Comparison of ENCODE assay signal across 12 cellular contexts in genomic region chr2:237235383-237236095, GRCh38.
DNase-seq lines count a peak whose midpoint lies in the region; ATAC-seq and TF ChIP-seq lines count a peak whose summit lies in the region.
"Had no signal": no experiment of that assay in that cellular context is flagged by ENCODE, and none has a peak within 500 bp of the region (broad histone marks: within the 10 kb centered on the region; RNA-seq: fewer than 3 reads in every experiment).

No MANE protein-coding gene starts in this region.

- H3K4me1 Mint-ChIP-seq in naive thymus-derived CD4-positive, alpha-beta T cell: no peaks in the 10 kb centered on the region
- H3K4me1 Mint-ChIP-seq: activated B cell treated with CpG ODN at 0.5 μM for 24 hours had no signal

- H3K36me3 ChIP-seq in ACC112 (ENCODE audit: insufficient read depth, low read length) (no peaks in the 10 kb centered on the region), PC-3 (ENCODE audit: low read depth, low read length) (no peaks in the 10 kb centered on the region), ovary (no peaks in the 10 kb centered on the region)
- no peaks in the 10 kb centered on the region for H3K36me3 ChIP-seq in naive thymus-derived CD4-positive, alpha-beta T cell (ENCODE audit: control insufficient read depth in 2 of 3, insufficient read depth in 3 of 3, low read length in 3 of 3)
- H3K36me3 ChIP-seq: BLaER1 treated with 17β-estradiol and CSF1 and Interleukin-3, amounts not matched to agents 10 nM and 100 nM had no signal

- H3K27me3 ChIP-seq in ACC112 (ENCODE audit: insufficient read depth, low read length) (no peaks in the 10 kb centered on the region), PC-3 (ENCODE audit: low read length) (no peaks in the 10 kb centered on the region), ovary (no peaks in the 10 kb centered on the region)
- no peaks in the 10 kb centered on the region for H3K27me3 ChIP-seq in naive thymus-derived CD4-positive, alpha-beta T cell (ENCODE audit: control insufficient read depth in 2 of 2, insufficient read depth in 2 of 2, low read length in 2 of 2)
- H3K27me3 ChIP-seq: BLaER1 treated with 17β-estradiol and CSF1 and Interleukin-3, amounts not matched to agents 10 nM and 100 nM had no signal

- H3K27ac ChIP-seq in ACC112 (ENCODE audit: low read depth, low read length) (peak overlapping the region; percentile 96), PC-3 (ENCODE audit: low read length) (peak overlapping the region; percentile 82), ovary (peak overlapping the region in 1 of 2 donors; percentile 49)
- no peak overlapping the region for H3K27ac ChIP-seq in naive thymus-derived CD4-positive, alpha-beta T cell (ENCODE audit: low read depth, low read length)
- H3K27ac ChIP-seq: BLaER1 treated with 17β-estradiol and CSF1 and Interleukin-3, amounts not matched to agents 10 nM and 100 nM had no signal

- CTCF ChIA-PET in PC-3 (lab: Charles Lee): no interaction called here
- CTCF ChIA-PET in naive thymus-derived CD4-positive, alpha-beta T cell (lab: Charles Lee): no interaction called here

- H3K79me2 ChIP-seq in ACC112 (ENCODE audit: control insufficient read depth, insufficient read depth, low read length, unreplicated experiment): no peaks in the 10 kb centered on the region
- H3K79me2 ChIP-seq in PC-3 (ENCODE audit: low read length): no peaks in the 10 kb centered on the region

- peaks cover 0 to 11% (median 3%) of the 10 kb centered on the region in 11 donors for H3K9me3 Mint-ChIP-seq in naive thymus-derived CD4-positive, alpha-beta T cell
- H3K9me3 Mint-ChIP-seq: activated B cell treated with CpG ODN at 0.5 μM for 24 hours had no signal

- peak overlapping the region; percentile 30 for H3K9ac ChIP-seq in PC-3 (ENCODE audit: low read length)
- H3K9ac ChIP-seq: BLaER1 treated with 17β-estradiol and CSF1 and Interleukin-3, amounts not matched to agents 10 nM and 100 nM had no signal

- H3K4me1 ChIP-seq in ACC112 (ENCODE audit: control insufficient read depth, insufficient read depth, low read length, unreplicated experiment): peaks cover 30% of the 10 kb centered on the region
- peaks cover 20% of the 10 kb centered on the region for H3K4me1 ChIP-seq in PC-3 (ENCODE audit: insufficient read depth, low read length)
- peaks cover 20% of the 10 kb centered on the region for H3K4me1 ChIP-seq in ovary (ENCODE audit: insufficient read depth)
- H3K4me1 ChIP-seq in naive thymus-derived CD4-positive, alpha-beta T cell (ENCODE audit: control insufficient read depth in 2 of 2, insufficient read depth in 2 of 2, low read length in 2 of 2): no peaks in the 10 kb centered on the region

- no peak for TF ChIP-seq EP300 in ovary (IDR thresholded peaks at IDR 0.05)

- POLR2A ChIA-PET in PC-3 (lab: Charles Lee; ENCODE audit: unreplicated experiment): no interaction called here
- POLR2A ChIA-PET in naive thymus-derived CD4-positive, alpha-beta T cell (lab: Charles Lee): no interaction called here

- 19 to 28% (median 22%) methylated on average over 6 of the region's 6 CpGs for WGBS in ovary, 3 donors

- BruUV-seq in PC-3 (replicated peaks; lab: Mats Ljungman, UMichigan): no TSS peak

- H3K9me2 ChIP-seq in PC-3 (replicated peaks; ENCODE audit: low read length): no peaks in the 10 kb centered on the region

- intact Hi-C loops in PC-3 (cut with micrococcal nuclease) (no loop called here), ovary (cut with DNase I) (no loop called here)
- intact Hi-C loops in naive thymus-derived CD4-positive, alpha-beta T cell (cut with micrococcal nuclease): no loop called here

- peak; percentile 92 for ATAC-seq in PC-3
- no peak for ATAC-seq in naive thymus-derived CD4-positive, alpha-beta T cell
- no peak for ATAC-seq in GM21723 (IDR thresholded peaks at IDR 0.05; ENCODE audit: unreplicated experiment)

- H3K27ac Mint-ChIP-seq in naive thymus-derived CD4-positive, alpha-beta T cell: no peak overlapping the region
- H3K27ac Mint-ChIP-seq: activated B cell treated with CpG ODN at 0.5 μM for 24 hours had no signal

- DNase-seq in PC-3: peak; percentile 75
- DNase-seq in fibroblast of the aortic adventitia (ENCODE audit: low read depth): peak; percentile 93
- peak; percentile 84 to 88 (median 86) for DNase-seq in ovary
- DNase-seq in naive thymus-derived CD4-positive, alpha-beta T cell: no peak
- no peak for DNase-seq in islet precursor cell
- DNase-seq in activated naive CD4-positive, alpha-beta T cell treated with anti-CD3 and anti-CD28 coated beads, Interleukin-2, amount 50 U/mL, for 16 hours: no peak
- DNase-seq: activated B cell treated with CpG ODN at 0.5 μM for 24 hours, NCI-H526 treated with DMSO at 0.1 percent for 48 hours, retina had no signal

- H3K4me3 ChIP-seq in ACC112 (ENCODE audit: low read depth, low read length) (peak overlapping the region; percentile 5; the same call in 1 of the 2 replicates), PC-3 (ENCODE audit: low read length) (peak overlapping the region; percentile 24), fibroblast of the aortic adventitia (ENCODE audit: low read depth, low read length) (no peak overlapping the region), ovary (no peak overlapping the region)
- H3K4me3 ChIP-seq in naive thymus-derived CD4-positive, alpha-beta T cell (ENCODE audit: low read length): no peak overlapping the region
- H3K4me3 ChIP-seq: BLaER1 treated with 17β-estradiol and CSF1 and Interleukin-3, amounts not matched to agents 10 nM and 100 nM had no signal

- no peaks in the 10 kb centered on the region for H3F3A ChIP-seq in PC-3 (ENCODE audit: low read length, unreplicated experiment)

- H3K9me3 ChIP-seq in PC-3 (ENCODE audit: low read length): 0 out of 2 replicates have a peak, but pooled peaks cover 4% of the 10 kb centered on the region
- H3K9me3 ChIP-seq in ovary: no peaks in the 10 kb centered on the region
- H3K9me3 ChIP-seq in naive thymus-derived CD4-positive, alpha-beta T cell (ENCODE audit: control insufficient read depth in 2 of 3, low read length in 3 of 3): peaks cover 0 to 7% (median 0%) of the 10 kb centered on the region in 3 experiments

- H3K36me3 Mint-ChIP-seq in naive thymus-derived CD4-positive, alpha-beta T cell: no peaks in the 10 kb centered on the region

- H4K20me1 ChIP-seq in PC-3 (ENCODE audit: low read length): no peaks in the 10 kb centered on the region
- H4K20me1 ChIP-seq: BLaER1 treated with 17β-estradiol and CSF1 and Interleukin-3, amounts not matched to agents 10 nM and 100 nM had no signal

- H3K4me3 Mint-ChIP-seq in naive thymus-derived CD4-positive, alpha-beta T cell: no peak overlapping the region
- H3K4me3 Mint-ChIP-seq: activated B cell treated with CpG ODN at 0.5 μM for 24 hours had no signal

- H3K4me2 ChIP-seq in PC-3 (ENCODE audit: low read length): peak overlapping the region; percentile 69
- H3K4me2 ChIP-seq: BLaER1 treated with 17β-estradiol and CSF1 and Interleukin-3, amounts not matched to agents 10 nM and 100 nM had no signal

- TF ChIP-seq CTCF in PC-3 (conservative IDR thresholded peaks at IDR 0.05; ENCODE audit: low read depth, low read length) (no peak), fibroblast of the aortic adventitia (IDR thresholded peaks at IDR 0.05; ENCODE audit: insufficient read depth, low read length) (no peak), ovary (IDR thresholded peaks at IDR 0.05) (no peak)

- no peak overlapping the region for H2AFZ ChIP-seq in ACC112 (ENCODE audit: low read length, unreplicated experiment)
- no peak overlapping the region; the same call in 1 of the 2 replicates for H2AFZ ChIP-seq in PC-3 (ENCODE audit: low read length)

- peaks cover 2 to 17% (median 16%) of the 10 kb centered on the region in 5 donors for H3K27me3 Mint-ChIP-seq in naive thymus-derived CD4-positive, alpha-beta T cell

- TF ChIP-seq POLR2A in ovary (IDR thresholded peaks at IDR 0.05): no peak

Comparison
In these comparisons a context has a peak if more than half of its experiments do, and no peak if none do; other contexts are left out.
1. H3K4me3 ChIP-seq: peak in ACC112 (single experiment) and PC-3 (single experiment); none in fibroblast of the aortic adventitia (single experiment), ovary (single experiment) and naive thymus-derived CD4-positive, alpha-beta T cell (single experiment).
2. DNase-seq: peak in PC-3 (single experiment), fibroblast of the aortic adventitia (single experiment) and ovary (5 of 5); none in naive thymus-derived CD4-positive, alpha-beta T cell (0 of 9), islet precursor cell (single experiment) and activated naive CD4-positive, alpha-beta T cell treated with anti-CD3 and anti-CD28 coated beads, Interleukin-2, amount 50 U/mL, for 16 hours (single experiment).